Comparison of ENCODE assay signal across 30 cellular contexts in the genomic region with DNA sequence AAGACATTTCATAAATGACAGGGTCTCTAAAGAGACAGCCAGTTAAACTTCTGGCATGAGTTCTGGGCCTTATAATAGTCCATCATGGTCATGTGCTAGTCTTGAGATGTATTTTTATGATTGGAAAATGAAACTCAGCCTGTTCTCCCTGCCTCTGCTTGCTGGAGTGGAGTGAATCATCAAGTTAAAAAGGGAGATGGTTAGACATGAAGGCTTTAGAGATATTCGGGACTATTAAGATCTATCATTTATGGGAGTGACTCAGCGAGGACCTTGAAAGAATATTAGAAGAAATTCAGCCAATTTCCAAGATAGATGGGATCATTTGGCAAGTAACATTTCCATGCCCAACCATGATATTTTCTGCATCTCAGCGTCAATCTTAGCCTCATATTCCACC.
"Had no signal": no experiment of that assay in that cellular context is flagged by ENCODE, and none has a peak within 500 bp of the region (broad histone marks: within the 10 kb centered on the region; RNA-seq: fewer than 3 reads in every experiment).

No MANE protein-coding gene starts in this region.

- H3K27ac ChIP-seq: body of pancreas, cardiac muscle cell, coronary artery, heart right ventricle, left ventricle myocardium inferior, neutrophil, suprapubic skin, tibial artery, upper lobe of right lung had no signal

- ATAC-seq: activated CD8-positive, alpha-beta memory T cell treated with anti-CD3 and anti-CD28 coated beads, Interleukin-2, amount 10 ng/mL, durations not matched to agents 7 days and 5 days; activated CD8-positive, alpha-beta T cell treated with anti-CD3 and anti-CD28 coated beads, Interleukin-2, amount 10 ng/mL, durations not matched to agents 7 days and 5 days; activated naive CD4-positive, alpha-beta T cell treated with anti-CD3 and anti-CD28 coated beads, Interleukin-2, amount 50 U/mL, for 72 hours; activated T-cell treated with anti-CD3 and anti-CD28 coated beads, Interleukin-2, amount 50 U/mL, for 72 hours; body of pancreas; effector memory CD8-positive, alpha-beta T cell; esophagus mucosa; heart right ventricle; mucosa of descending colon; sciatic nerve; stimulated activated naive B cell treated with anti-CD40 and anti-IgM and Interleukin-4, amounts not matched to agents 10 μg/mL and 1 μg/mL and 100 μg/mL, for 72 hours; upper lobe of right lung had no signal

- H3K4me1 ChIP-seq: body of pancreas, suprapubic skin, tibial artery, upper lobe of right lung had no signal

- H3K36me3 ChIP-seq: cardiac muscle cell, heart right ventricle, left ventricle myocardium inferior, neutrophil, suprapubic skin, tibial artery, upper lobe of right lung had no signal

- H3K9me3 ChIP-seq: body of pancreas, heart right ventricle, left ventricle myocardium inferior, mucosa of descending colon, neutrophil, suprapubic skin, tibial artery, upper lobe of right lung had no signal

- H3K4me3 ChIP-seq: body of pancreas, cardiac muscle cell, coronary artery, heart right ventricle, left ventricle myocardium inferior, lung, mucosa of descending colon, suprapubic skin, tibial artery, upper lobe of right lung had no signal

- H3K27me3 ChIP-seq: body of pancreas, cardiac muscle cell, heart right ventricle, neutrophil, suprapubic skin, tibial artery, upper lobe of right lung had no signal

- DNase-seq: activated B cell treated with CpG ODN at 0.5 μM for 24 hours; activated CD4-positive, alpha-beta T cell treated with anti-CD3 and anti-CD28 coated beads, Interleukin-2, amount 50 U/mL, for 1 hour; activated CD8-positive, alpha-beta memory T cell treated with anti-CD3 and anti-CD28 coated beads, Interleukin-2, amount 10 ng/mL, durations not matched to agents 7 days and 5 days; activated CD8-positive, alpha-beta T cell treated with anti-CD3 and anti-CD28 coated beads, Interleukin-2, amount 10 ng/mL, durations not matched to agents 7 days and 5 days; activated naive CD4-positive, alpha-beta T cell; activated T-cell treated with anti-CD3 and anti-CD28 coated beads, Interleukin-2, amount 50 U/mL, for 72 hours; anterior cingulate cortex; body of pancreas; effector memory CD8-positive, alpha-beta T cell; foreskin fibroblast; heart right ventricle; left ventricle myocardium inferior; mucosa of descending colon; naive B cell; nephron progenitor cell; retina; stimulated activated CD4-positive, alpha-beta T cell treated with anti-CD3 and anti-CD28 coated beads, Interleukin-15, amount 100 ng/mL, for 24 hours; stimulated activated CD4-positive, alpha-beta T cell treated with anti-CD3 and anti-CD28 coated beads, Interleukin-2, amount 100 ng/mL, for 24 hours; stimulated activated naive B cell treated with anti-CD40 and anti-IgM and Interleukin-4, amounts not matched to agents 10 μg/mL and 1 μg/mL and 100 μg/mL, for 72 hours; T-helper 1 cell; tibial artery; upper lobe of right lung had no signal
